In the genomic region with DNA sequence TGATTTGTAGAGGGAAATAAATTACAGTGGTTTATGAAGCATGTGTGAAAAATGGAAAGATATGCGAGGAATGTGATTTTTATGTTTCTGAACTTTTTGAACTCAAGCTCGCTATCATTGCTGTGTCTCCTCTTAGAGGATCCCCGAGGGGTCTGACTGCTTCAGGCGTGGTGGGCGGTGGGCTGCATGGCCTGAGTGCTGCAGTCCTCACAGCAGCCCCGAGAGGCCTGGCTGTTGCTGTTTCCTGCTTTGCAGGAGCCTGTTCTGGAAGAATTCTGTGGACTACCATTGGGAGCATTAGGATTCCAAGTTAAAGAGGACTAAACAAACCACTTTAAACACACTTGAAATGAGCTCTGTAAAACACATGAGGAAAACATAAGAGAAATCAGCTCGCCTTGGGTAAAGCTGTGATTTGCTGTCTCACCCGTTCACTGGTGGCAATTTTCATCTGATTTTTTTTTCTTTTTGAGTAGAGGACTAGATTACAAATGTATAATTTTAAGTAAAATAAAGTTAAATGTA, we compare ENCODE assay signal across 9 cellular contexts.
DNase-seq lines count a peak whose midpoint lies in the region; ATAC-seq and TF ChIP-seq lines count a peak whose summit lies in the region.
"Had no signal": no experiment of that assay in that cellular context is flagged by ENCODE, and none has a peak within 500 bp of the region (broad histone marks: within the 10 kb centered on the region; RNA-seq: fewer than 3 reads in every experiment).

No MANE protein-coding gene starts in this region.

- H2AK5ac ChIP-seq in IMR-90 (ENCODE audit: low read depth, low read length) = peak overlapping the region; percentile 33; the same call in 1 of the 2 replicates
- peak overlapping the region; percentile 60 for H2AK5ac ChIP-seq in mesenchymal stem cell (ENCODE audit: low read length, severe bottlenecking)

- H3K4me1 ChIP-seq in IMR-90 (ENCODE audit: control insufficient read depth, insufficient read depth, low read length) = peaks cover 16% of the 10 kb centered on the region
- peaks cover 30% of the 10 kb centered on the region for H3K4me1 ChIP-seq in mesenchymal stem cell (ENCODE audit: control insufficient read depth, insufficient read depth, low read depth, low read length)

- H3K4me2 ChIP-seq in IMR-90 (ENCODE audit: low read depth, low read length) (peak overlapping the region; percentile 91), mesenchymal stem cell (ENCODE audit: low read length, poor library complexity, severe bottlenecking) (peak overlapping the region; percentile 51)

- H2BK12ac ChIP-seq in mesenchymal stem cell (ENCODE audit: low read length in 2 of 2) = no peak overlapping the region

- no peak for DNase-seq in IMR-90
- no peak for DNase-seq in brain microvascular endothelial cell
- DNase-seq in mesenchymal stem cell = peak; percentile 47
- no peak for DNase-seq in posterior cingulate gyrus
- no peak for DNase-seq in A172 (ENCODE audit: low spot score)
- no peak for DNase-seq in NCI-H1105 treated with DMSO at 0.1 percent for 48 hours (lab: John Stamatoyannopoulos, UW)
- DNase-seq: T-helper 2 cell had no signal

- peak overlapping the region; percentile 71; the same call in 1 of the 2 replicates for H3K4ac ChIP-seq in IMR-90 (ENCODE audit: low read depth, low read length)
- H3K4ac ChIP-seq in mesenchymal stem cell (ENCODE audit: low read depth in 1 of 2, low read length in 2 of 2) = no peak overlapping the region

- POLR2A ChIA-PET in IMR-90 (lab: Charles Lee; ENCODE audit: unreplicated experiment) = interaction anchor here (1.0 kb wide), 1 partner anchor 9 kb away, joined by 4 read pairs; no protein-coding TSS in a partner anchor

- H3K27me3 ChIP-seq in IMR-90 (ENCODE audit: control insufficient read depth, insufficient read depth, low read length) = no peaks in the 10 kb centered on the region
- no peaks in the 10 kb centered on the region for H3K27me3 ChIP-seq in brain microvascular endothelial cell (replicated peaks)
- no peaks in the 10 kb centered on the region for H3K27me3 ChIP-seq in mesenchymal stem cell (ENCODE audit: control insufficient read depth in 1 of 2, insufficient read depth in 1 of 2, low read length in 2 of 2)
- H3K27me3 ChIP-seq: heart right ventricle had no signal

- peak overlapping the region; percentile 53; the same call in 1 of the 2 replicates for H3K4me3 ChIP-seq in IMR-90 (ENCODE audit: insufficient read depth, low read depth, low read length)
- peak overlapping the region; percentile 41 for H3K4me3 ChIP-seq in brain microvascular endothelial cell (ENCODE audit: low read depth, low read length)
- peak overlapping the region in 1 of 2 experiments; percentile 75 for H3K4me3 ChIP-seq in mesenchymal stem cell (ENCODE audit: insufficient read depth in 1 of 2, low read depth in 1 of 2, low read length in 2 of 2)

- peak overlapping the region; percentile 56 for H4K5ac ChIP-seq in IMR-90 (ENCODE audit: low read depth, low read length)

- H4K8ac ChIP-seq in IMR-90 (ENCODE audit: low read depth in 2 of 2, low read length in 2 of 2) = peak overlapping the region in 1 of 2 experiments; percentile 50; a peak in 2 of 4 replicates
- H4K8ac ChIP-seq in mesenchymal stem cell (ENCODE audit: low read length) = no peak overlapping the region

- H3K9ac ChIP-seq in IMR-90 (ENCODE audit: low read depth, low read length) (peak overlapping the region; percentile 41), mesenchymal stem cell (ENCODE audit: low read length) (peak overlapping the region; percentile 88)

- peaks cover 21% of the 10 kb centered on the region for H4K20me1 ChIP-seq in IMR-90 (ENCODE audit: insufficient read depth, low read length)

- H3K9me1 ChIP-seq in IMR-90 (ENCODE audit: insufficient read depth, low read length) = peaks cover 23% of the 10 kb centered on the region

- H4K91ac ChIP-seq in IMR-90 (ENCODE audit: insufficient read depth, low read depth, low read length) (peak overlapping the region; percentile 3), mesenchymal stem cell (ENCODE audit: low read length) (no peak overlapping the region)

- H3K18ac ChIP-seq in IMR-90 (ENCODE audit: low read depth, low read length) (0 out of 2 replicates have a peak overlapping the region, but pooled peaks have one; percentile 16), mesenchymal stem cell (ENCODE audit: low read depth in 1 of 2, low read length in 2 of 2) (no peak overlapping the region)

- no peak for TF ChIP-seq RAD21 in IMR-90 (IDR thresholded peaks at IDR 0.05; ENCODE audit: low read length)

- 0 out of 2 replicates have a peak overlapping the region, but pooled peaks have one; percentile 22 for H3K56ac ChIP-seq in IMR-90 (ENCODE audit: extremely low read depth, insufficient read depth, low read length)

- peak; percentile 21 for ATAC-seq in IMR-90 (ENCODE audit: low read depth)

- H2BK120ac ChIP-seq in IMR-90 (ENCODE audit: low read depth, low read length) = peak overlapping the region; percentile 45; the same call in 1 of the 2 replicates
- no peak overlapping the region for H2BK120ac ChIP-seq in mesenchymal stem cell (ENCODE audit: low read depth, low read length)

- peaks cover 4% of the 10 kb centered on the region; the same call in 1 of the 2 replicates for H3K36me3 ChIP-seq in IMR-90 (ENCODE audit: control insufficient read depth, insufficient read depth, low read length)
- H3K36me3 ChIP-seq in brain microvascular endothelial cell (replicated peaks) = no peaks in the 10 kb centered on the region
- H3K36me3 ChIP-seq in mesenchymal stem cell (ENCODE audit: control insufficient read depth in 1 of 2, insufficient read depth in 2 of 2, low read depth in 1 of 2, low read length in 2 of 2) = peaks cover 0 to 19% of the 10 kb centered on the region in 2 experiments

- intact Hi-C loops in IMR-90 (cut with micrococcal nuclease) (no loop called here), posterior cingulate gyrus (cut with DNase I) (loop anchor here (5.0 to 10.0 kb wide), 3 partner anchors 59 to 296 kb away; a partner anchor contains a TSS)

- H3K14ac ChIP-seq in IMR-90 (replicated peaks; ENCODE audit: low read depth, low read length) = 0 out of 2 replicates have a peak overlapping the region, but pooled peaks have one; percentile 14
- H3K14ac ChIP-seq in mesenchymal stem cell (ENCODE audit: low read length in 2 of 2) = no peak overlapping the region

- H3K79me1 ChIP-seq in IMR-90 (ENCODE audit: low read depth in 1 of 2, low read length in 2 of 2) (peaks cover 30 to 79% of the 10 kb centered on the region in 2 experiments), mesenchymal stem cell (replicated peaks; ENCODE audit: low read length, poor library complexity, severe bottlenecking) (peaks cover 9% of the 10 kb centered on the region)

- WGBS in IMR-90 (ENCODE audit: extremely low coverage in 2 of 2, insufficient read length in 1 of 2), 2 experiments = 39% methylated on average over 6 of the region's 8 CpGs; no CpG with 5 or more reads in 1 of the 2 experiments
- WGBS in mesenchymal stem cell = 33% methylated on average over 7 of the region's 8 CpGs

- no TSS peak for BruUV-seq in IMR-90 (replicated peaks; lab: Mats Ljungman, UMichigan)

- H2AFZ ChIP-seq in IMR-90 (replicated peaks; ENCODE audit: low read length, poor library complexity) = peak overlapping the region; percentile 17
- no peak overlapping the region for H2AFZ ChIP-seq in mesenchymal stem cell (ENCODE audit: low read depth, low read length)

- peak overlapping the region; percentile 71 for H3K27ac ChIP-seq in IMR-90 (ENCODE audit: insufficient read depth, low read length)
- H3K27ac ChIP-seq in brain microvascular endothelial cell = peak overlapping the region; percentile 76
- peak overlapping the region; percentile 93 for H3K27ac ChIP-seq in mesenchymal stem cell (ENCODE audit: low read length, poor library complexity, severe bottlenecking)
- peak overlapping the region; percentile 96 for H3K27ac ChIP-seq in temporal lobe (ENCODE audit: low read depth, low read length)

- H3K23ac ChIP-seq in IMR-90 (ENCODE audit: low read depth, low read length) = peak overlapping the region; percentile 17; the same call in 1 of the 2 replicates
- no peak overlapping the region for H3K23ac ChIP-seq in mesenchymal stem cell (ENCODE audit: low read length in 2 of 2)

- H2BK15ac ChIP-seq in IMR-90 (ENCODE audit: low read depth, low read length) = no peak overlapping the region; the same call in 2 of the 3 replicates
- H2BK15ac ChIP-seq in mesenchymal stem cell (ENCODE audit: low read depth, poor library complexity, severe bottlenecking) = no peak overlapping the region

- H2AK9ac ChIP-seq in IMR-90 (replicated peaks; ENCODE audit: low read depth, low read length, poor library complexity) = peak overlapping the region; percentile 18

- peak overlapping the region; percentile 87 for H2BK5ac ChIP-seq in IMR-90 (ENCODE audit: low read depth, low read length, poor library complexity, severe bottlenecking)
- peak overlapping the region; percentile 60 for H2BK5ac ChIP-seq in mesenchymal stem cell (ENCODE audit: low read depth, low read length, poor library complexity, severe bottlenecking)

- dilution Hi-C loops in IMR-90 (cut with HindIII; ENCODE audit: low sequenced_read_pairs, unreplicated experiment) = no loop called here

- no peak overlapping the region for H2BK20ac ChIP-seq in IMR-90 (ENCODE audit: low read depth, low read length)

- no peak for TF ChIP-seq POLR2A in IMR-90 (IDR thresholded peaks at IDR 0.05; ENCODE audit: low read depth, low read length)

- H3K9me3 ChIP-seq in IMR-90 (ENCODE audit: control insufficient read depth, insufficient read depth, low read length) = no peaks in the 10 kb centered on the region
- no peaks in the 10 kb centered on the region for H3K9me3 ChIP-seq in mesenchymal stem cell (ENCODE audit: control insufficient read depth, low read length)
- H3K9me3 ChIP-seq: heart right ventricle had no signal

- TF ChIP-seq CTCF in IMR-90 (conservative IDR thresholded peaks at IDR 0.05; ENCODE audit: low read depth, low read length) (no peak), brain microvascular endothelial cell (IDR thresholded peaks at IDR 0.05; ENCODE audit: low read depth, low read length, missing control alignments) (no peak)

- in situ Hi-C loops in IMR-90 (cut with MboI; ENCODE audit: low sequenced_read_pairs) (no loop called here), brain microvascular endothelial cell (cut with HindIII; ENCODE audit: low pct_ligation_motif_present, low sequenced_read_pairs) (no loop called here)

- CTCF ChIA-PET in IMR-90 (lab: Yijun Ruan, JAX) = interaction anchor here (0.6 to 1.3 kb wide), 2 partner anchors 9 to 89 kb away, joined by 3 to 4 read pairs; no protein-coding TSS in a partner anchor

TF ChIP-seq in IMR-90, 13 proteins besides CTCF, POLR2A, EP300 and RAD21 (continues in another document):
- TF ChIP-seq MAZ (IDR thresholded peaks at IDR 0.05; ENCODE audit: borderline replicate concordance, low read depth, low read length) (no peak), RFX5 (IDR thresholded peaks at IDR 0.05; ENCODE audit: low read depth, low read length) (no peak), RCOR1 (IDR thresholded peaks at IDR 0.05; ENCODE audit: insufficient replicate concordance, low read length) (no peak), MXI1 (IDR thresholded peaks at IDR 0.05; ENCODE audit: borderline replicate concordance, low read depth, low read length) (no peak)
